In the genomic region with DNA sequence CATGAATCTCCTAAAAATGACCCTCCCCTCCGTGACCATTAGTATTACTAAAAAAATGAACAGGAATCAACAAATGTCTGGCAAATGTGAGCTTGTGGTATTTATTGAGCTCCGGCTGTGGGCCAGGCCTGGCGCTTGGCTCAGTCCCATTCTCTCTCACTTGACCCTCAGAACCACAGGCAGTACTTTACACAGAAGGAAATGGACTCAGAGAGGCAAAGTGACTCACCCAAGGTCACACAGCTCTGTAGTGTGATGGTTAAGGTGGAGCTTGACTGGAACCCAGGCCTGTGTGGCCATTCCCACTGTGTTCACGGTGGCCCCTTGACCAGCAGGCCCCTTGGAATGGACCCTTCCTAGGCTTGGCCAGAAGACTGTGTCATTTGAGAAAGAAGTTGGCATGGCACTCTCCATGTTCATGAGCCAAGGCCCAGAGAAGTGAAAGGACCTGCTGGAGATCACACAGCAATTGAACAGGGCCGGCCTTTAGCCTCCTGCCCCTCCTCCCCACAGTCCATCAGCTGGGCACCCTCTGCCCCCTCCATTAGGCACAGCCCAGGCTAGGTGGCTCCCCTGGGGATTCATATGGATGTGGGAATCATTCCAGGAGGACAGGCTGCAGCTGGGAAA, we compare ENCODE assay signal across 18 cellular contexts. TPM values are rescaled to one million over a fixed set of nuclear protein-coding genes. Genes with fewer than 3 reads are reported as not detected.
"Had no signal": no experiment of that assay in that cellular context is flagged by ENCODE, and none has a peak within 500 bp of the region (broad histone marks: within the 10 kb centered on the region; RNA-seq: fewer than 3 reads in every experiment).

No MANE protein-coding gene starts in this region.

- ATAC-seq: pancreas had no signal

- H3K9me3 ChIP-seq: pancreas, sigmoid colon, tibial artery, vagina had no signal

- H3K27me3 ChIP-seq: dorsolateral prefrontal cortex, pancreas, sigmoid colon, tibial artery, vagina had no signal

- H3K27ac ChIP-seq: dorsolateral prefrontal cortex, pancreas, sigmoid colon, tibial artery, vagina had no signal

- H3K4me1 ChIP-seq: pancreas, sigmoid colon, tibial artery, vagina had no signal

- H3K36me3 Mint-ChIP-seq: activated naive CD8-positive, alpha-beta T cell treated with anti-CD3 and anti-CD28 coated beads for 36 hours had no signal

- H3K4me3 ChIP-seq: dorsolateral prefrontal cortex, pancreas, sigmoid colon, tibial artery, vagina had no signal

- H3K27ac Mint-ChIP-seq: activated CD4-positive, alpha-beta T cell treated with anti-CD3 and anti-CD28 coated beads, Interleukin-2, amount 10 ng/mL, durations not matched to agents 7 days and 5 days; activated naive CD8-positive, alpha-beta T cell treated with anti-CD3 and anti-CD28 coated beads for 36 hours had no signal

- DNase-seq: activated CD4-positive, alpha-beta T cell treated with anti-CD3 and anti-CD28 coated beads, Interleukin-2, amount 10 ng/mL, durations not matched to agents 7 days and 5 days; activated CD8-positive, alpha-beta memory T cell treated with anti-CD3 and anti-CD28 coated beads, Interleukin-2, amount 50 U/mL, for 48 hours; activated naive CD8-positive, alpha-beta T cell treated with anti-CD3 and anti-CD28 coated beads for 36 hours; anterior cingulate cortex; dorsolateral prefrontal cortex; hippocampal formation; sigmoid colon; stimulated activated CD4-positive, alpha-beta T cell treated with anti-CD3 and anti-CD28 coated beads, Interleukin-12 subunit alpha, Interleukin-12 subunit beta, amount 100 ng/mL, for 4 hours; stimulated activated CD4-positive, alpha-beta T cell treated with anti-CD3 and anti-CD28 coated beads, Interleukin-2, amount 100 ng/mL, for 24 hours; SW 1271; tibial artery had no signal

- H3K9me3 Mint-ChIP-seq: activated CD4-positive, alpha-beta T cell treated with anti-CD3 and anti-CD28 coated beads, Interleukin-2, amount 10 ng/mL, durations not matched to agents 7 days and 5 days; activated naive CD8-positive, alpha-beta T cell treated with anti-CD3 and anti-CD28 coated beads for 36 hours had no signal

- H3K4me1 Mint-ChIP-seq: activated CD4-positive, alpha-beta T cell treated with anti-CD3 and anti-CD28 coated beads, Interleukin-2, amount 10 ng/mL, durations not matched to agents 7 days and 5 days had no signal

- H3K36me3 ChIP-seq: pancreas had no signal

- H3K4me3 Mint-ChIP-seq: activated CD4-positive, alpha-beta T cell treated with anti-CD3 and anti-CD28 coated beads, Interleukin-2, amount 10 ng/mL, durations not matched to agents 7 days and 5 days; activated naive CD8-positive, alpha-beta T cell treated with anti-CD3 and anti-CD28 coated beads for 36 hours had no signal

- H3K27me3 Mint-ChIP-seq: activated CD4-positive, alpha-beta T cell treated with anti-CD3 and anti-CD28 coated beads, Interleukin-2, amount 10 ng/mL, durations not matched to agents 7 days and 5 days; activated naive CD8-positive, alpha-beta T cell treated with anti-CD3 and anti-CD28 coated beads for 36 hours had no signal

RNA-seq across cellular contexts. Expression of gene FAM151A, which starts 32.1 kb away (rescaled TPM):
- total RNA-seq: activated CD4-positive, alpha-beta T cell treated with anti-CD3 and anti-CD28 coated beads, Interleukin-2, amount 10 ng/mL, durations not matched to agents 7 days and 5 days; activated naive CD8-positive, alpha-beta T cell treated with anti-CD3 and anti-CD28 coated beads for 36 hours; bronchial epithelial cell; chondrocyte; dorsolateral prefrontal cortex; fibroblast of villous mesenchyme; kidney epithelial cell; lower leg skin; sigmoid colon; vagina had no signal

RNA-seq across cellular contexts. Expression of gene MROH7, which starts 50.3 kb away (rescaled TPM):
- total RNA-seq: kidney epithelial cell had no signal
